ENCODE assay signal across 20 cellular contexts in genomic region chr5:180097163-180097894, GRCh38.
"Had no signal": no experiment of that assay in that cellular context is flagged by ENCODE, and none has a peak within 500 bp of the region (broad histone marks: within the 10 kb centered on the region; RNA-seq: fewer than 3 reads in every experiment).

No MANE protein-coding gene starts in this region.

- H3K36me3 Mint-ChIP-seq: activated naive CD4-positive, alpha-beta T cell treated with anti-CD3 and anti-CD28 coated beads, Interleukin-2, amount 50 U/mL, for 24 hours; brain; memory B cell; stimulated activated memory B cell treated with anti-CD40 and anti-IgM and Interleukin-4, amounts not matched to agents 10 μg/mL and 1 μg/mL and 100 μg/mL, for 72 hours; type B pancreatic cell had no signal

- H3K27ac ChIP-seq: esophagus squamous epithelium, left lung, parathyroid adenoma had no signal

- H3K27me3 Mint-ChIP-seq: brain had no signal

- H3K4me1 ChIP-seq: esophagus squamous epithelium, parathyroid adenoma had no signal

- H3K9me3 ChIP-seq: esophagus squamous epithelium, left lung had no signal

- H3K4me3 ChIP-seq: esophagus squamous epithelium, left lung, smooth muscle cell had no signal

- H3K27me3 ChIP-seq: esophagus squamous epithelium had no signal

- H3K4me1 Mint-ChIP-seq: activated CD4-positive, alpha-beta T cell treated with anti-CD3 and anti-CD28 coated beads, Interleukin-2, amount 10 ng/mL, durations not matched to agents 24 days and 14 days; activated naive CD4-positive, alpha-beta T cell treated with anti-CD3 and anti-CD28 coated beads, Interleukin-2, amount 50 U/mL, for 24 hours had no signal

- DNase-seq: activated B cell treated with CpG ODN at 0.5 μM for 24 hours; activated CD4-positive, alpha-beta T cell treated with anti-CD3 and anti-CD28 coated beads, Interleukin-2, amount 10 ng/mL, durations not matched to agents 24 days and 14 days; activated CD8-positive, alpha-beta memory T cell treated with anti-CD3 and anti-CD28 coated beads for 24 hours; activated effector memory CD4-positive, alpha-beta T cell treated with Interleukin-2 at 50 U/mL for 16 hours; activated T-cell treated with anti-CD3 and anti-CD28 coated beads, Interleukin-2, amount 50 U/mL, for 1 hour; amygdala; cerebellar nuclear complex; esophagus squamous epithelium; foreskin fibroblast; nephron progenitor cell had no signal

- ATAC-seq: left lung; SK-N-SH treated with all-trans-retinoic acid at 6 μM for 48 hours; stimulated activated memory B cell treated with anti-CD40 and anti-IgM and Interleukin-4, amounts not matched to agents 10 μg/mL and 1 μg/mL and 100 μg/mL, for 72 hours had no signal

- H3K9me3 Mint-ChIP-seq: activated B cell treated with CpG ODN at 0.5 μM for 24 hours; activated CD4-positive, alpha-beta T cell treated with anti-CD3 and anti-CD28 coated beads, Interleukin-2, amount 10 ng/mL, durations not matched to agents 24 days and 14 days; activated naive CD4-positive, alpha-beta T cell treated with anti-CD3 and anti-CD28 coated beads, Interleukin-2, amount 50 U/mL, for 24 hours; stimulated activated memory B cell treated with anti-CD40 and anti-IgM and Interleukin-4, amounts not matched to agents 10 μg/mL and 1 μg/mL and 100 μg/mL, for 72 hours; T-helper 1 cell treated with Interleukin-12 subunit alpha and Interleukin-12 subunit beta and Interleukin-4 antibody, amounts not matched to agents 30 μg/mL and 1 μg/mL, for 36 hours had no signal

- H3K36me3 ChIP-seq: esophagus squamous epithelium, left lung had no signal

- H3K4me3 Mint-ChIP-seq: activated B cell treated with CpG ODN at 0.5 μM for 24 hours; activated CD4-positive, alpha-beta T cell treated with anti-CD3 and anti-CD28 coated beads, Interleukin-2, amount 10 ng/mL, durations not matched to agents 24 days and 14 days; activated naive CD4-positive, alpha-beta T cell treated with anti-CD3 and anti-CD28 coated beads, Interleukin-2, amount 50 U/mL, for 24 hours; brain; memory B cell; nephron progenitor cell; stimulated activated memory B cell treated with anti-CD40 and anti-IgM and Interleukin-4, amounts not matched to agents 10 μg/mL and 1 μg/mL and 100 μg/mL, for 72 hours; T-helper 1 cell treated with Interleukin-12 subunit alpha and Interleukin-12 subunit beta and Interleukin-4 antibody, amounts not matched to agents 30 μg/mL and 1 μg/mL, for 36 hours; type B pancreatic cell had no signal

- H3K27ac Mint-ChIP-seq: activated B cell treated with CpG ODN at 0.5 μM for 24 hours; activated CD4-positive, alpha-beta T cell treated with anti-CD3 and anti-CD28 coated beads, Interleukin-2, amount 10 ng/mL, durations not matched to agents 24 days and 14 days; activated naive CD4-positive, alpha-beta T cell treated with anti-CD3 and anti-CD28 coated beads, Interleukin-2, amount 50 U/mL, for 24 hours; brain; memory B cell; nephron progenitor cell; stimulated activated memory B cell treated with anti-CD40 and anti-IgM and Interleukin-4, amounts not matched to agents 10 μg/mL and 1 μg/mL and 100 μg/mL, for 72 hours; T-helper 1 cell treated with Interleukin-12 subunit alpha and Interleukin-12 subunit beta and Interleukin-4 antibody, amounts not matched to agents 30 μg/mL and 1 μg/mL, for 36 hours; type B pancreatic cell had no signal
